30 cellular contexts compared by ENCODE assay signal in the genomic region with DNA sequence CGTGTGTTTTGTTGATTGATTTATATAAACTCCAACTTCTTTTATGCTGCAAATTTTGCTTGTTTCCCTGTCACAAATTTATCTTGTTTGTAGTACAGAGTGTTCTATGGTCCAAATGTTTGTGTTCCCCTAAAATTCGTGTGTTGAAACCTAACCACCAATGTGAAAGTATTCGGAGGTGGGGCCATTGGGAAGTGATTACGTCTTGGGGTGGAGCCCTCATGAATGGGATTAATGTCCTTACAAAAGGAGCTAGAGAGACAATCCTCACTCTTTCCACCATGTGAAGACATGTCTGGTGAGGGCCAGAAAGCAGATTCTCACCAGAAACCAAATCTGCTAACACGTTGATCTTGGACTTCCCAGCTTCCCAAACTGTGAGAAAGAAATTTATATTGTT.
"Had no signal": no experiment of that assay in that cellular context is flagged by ENCODE, and none has a peak within 500 bp of the region (broad histone marks: within the 10 kb centered on the region; RNA-seq: fewer than 3 reads in every experiment).

No MANE protein-coding gene starts in this region.

- H3K36me3 Mint-ChIP-seq: natural killer cell treated with Interleukin-12 subunit alpha and Interleukin-12 subunit beta and Interleukin-15 and Interleukin-18, amount 100 ng/mL, for 72 hours; stimulated activated effector memory CD8-positive, alpha-beta T cell treated with anti-CD3 and anti-CD28 coated beads, Interleukin-12 subunit alpha, Interleukin-12 subunit beta, amount 100 ng/mL, for 72 hours; stimulated activated naive B cell treated with anti-CD40 and anti-IgM and Interleukin-4, amounts not matched to agents 10 μg/mL and 1 μg/mL and 100 μg/mL, for 72 hours had no signal

- H3K9me3 ChIP-seq: ovary, psoas muscle, right lobe of liver, sigmoid colon, stomach, thoracic aorta, thyroid gland, tibial nerve, upper lobe of left lung, vagina had no signal

- FAIRE-seq: small intestine, urothelium cell line had no signal

- H3K79me2 ChIP-seq: parathyroid adenoma had no signal

- H3K36me3 ChIP-seq: ovary, right lobe of liver, sigmoid colon, stomach, thoracic aorta, thyroid gland, tibial nerve, upper lobe of left lung, vagina had no signal

- H3K4me3 Mint-ChIP-seq: naive thymus-derived CD8-positive, alpha-beta T cell; natural killer cell treated with Interleukin-12 subunit alpha and Interleukin-12 subunit beta and Interleukin-15 and Interleukin-18, amount 100 ng/mL, for 72 hours; nephron progenitor cell; neural crest cell; stimulated activated effector memory CD8-positive, alpha-beta T cell treated with anti-CD3 and anti-CD28 coated beads, Interleukin-12 subunit alpha, Interleukin-12 subunit beta, amount 100 ng/mL, for 72 hours; stimulated activated naive B cell treated with anti-CD40 and anti-IgM and Interleukin-4, amounts not matched to agents 10 μg/mL and 1 μg/mL and 100 μg/mL, for 72 hours; stimulated activated naive CD8-positive, alpha-beta T cell treated with anti-CD3 and anti-CD28 coated beads, Interleukin-15, Interleukin-2, amounts not matched to agents 100 ng/mL and 50 ng/mL, for 24 hours had no signal

- H3K9me3 Mint-ChIP-seq: naive thymus-derived CD8-positive, alpha-beta T cell; natural killer cell treated with Interleukin-12 subunit alpha and Interleukin-12 subunit beta and Interleukin-15 and Interleukin-18, amount 100 ng/mL, for 72 hours; nephron progenitor cell; neural crest cell; stimulated activated effector memory CD8-positive, alpha-beta T cell treated with anti-CD3 and anti-CD28 coated beads, Interleukin-12 subunit alpha, Interleukin-12 subunit beta, amount 100 ng/mL, for 72 hours; stimulated activated naive B cell treated with anti-CD40 and anti-IgM and Interleukin-4, amounts not matched to agents 10 μg/mL and 1 μg/mL and 100 μg/mL, for 72 hours; stimulated activated naive CD8-positive, alpha-beta T cell treated with anti-CD3 and anti-CD28 coated beads, Interleukin-15, Interleukin-2, amounts not matched to agents 100 ng/mL and 50 ng/mL, for 24 hours had no signal

- H3K27me3 Mint-ChIP-seq: naive thymus-derived CD8-positive, alpha-beta T cell; progenitor cell of endocrine pancreas; stimulated activated naive B cell treated with anti-CD40 and anti-IgM and Interleukin-4, amounts not matched to agents 10 μg/mL and 1 μg/mL and 100 μg/mL, for 72 hours had no signal

- H3K27ac ChIP-seq: ovary, parathyroid adenoma, psoas muscle, right lobe of liver, sigmoid colon, stomach, thoracic aorta, thyroid gland, tibial nerve, upper lobe of left lung, vagina had no signal

- H3K4me3 ChIP-seq: ovary, psoas muscle, right lobe of liver, sigmoid colon, stomach, thoracic aorta, thyroid gland, tibial nerve, upper lobe of left lung, vagina had no signal

- H3K9ac ChIP-seq: parathyroid adenoma had no signal

- H2AFZ ChIP-seq: parathyroid adenoma had no signal

- H3K4me1 ChIP-seq: parathyroid adenoma, psoas muscle, right lobe of liver, sigmoid colon, stomach, thyroid gland, tibial nerve, upper lobe of left lung, vagina had no signal

- H3K27me3 ChIP-seq: ovary, right lobe of liver, sigmoid colon, stomach, thyroid gland, tibial nerve, upper lobe of left lung, vagina had no signal

- ATAC-seq: naive thymus-derived CD8-positive, alpha-beta T cell; natural killer cell treated with Interleukin-12 subunit alpha and Interleukin-12 subunit beta and Interleukin-15 and Interleukin-18, amount 100 ng/mL, for 72 hours; psoas muscle; right cardiac atrium; stimulated activated effector memory CD8-positive, alpha-beta T cell treated with anti-CD3 and anti-CD28 coated beads, Interleukin-12 subunit alpha, Interleukin-12 subunit beta, amount 100 ng/mL, for 72 hours; stimulated activated naive B cell treated with anti-CD40 and anti-IgM and Interleukin-4, amounts not matched to agents 10 μg/mL and 1 μg/mL and 100 μg/mL, for 72 hours had no signal

- DNase-seq: naive thymus-derived CD8-positive, alpha-beta T cell; nephron progenitor cell; occipital lobe; ovary; posterior cingulate gyrus; psoas muscle; right cardiac atrium; right lobe of liver; sigmoid colon; small intestine; stimulated activated CD4-positive, alpha-beta T cell treated with anti-CD3 and anti-CD28 coated beads, Interleukin-15, amount 100 ng/mL, for 24 hours; stimulated activated CD4-positive, alpha-beta T cell treated with anti-CD3 and anti-CD28 coated beads, Interleukin-2, amount 100 ng/mL, for 24 hours; stimulated activated CD4-positive, alpha-beta T cell treated with anti-CD3 and anti-CD28 coated beads, Interleukin-2, amount 100 ng/mL, for 48 hours; stimulated activated CD4-positive, alpha-beta T cell treated with anti-CD3 and anti-CD28 coated beads, Interleukin-4, amount 100 ng/mL, for 24 hours; stimulated activated naive B cell treated with anti-CD40 and anti-IgM and Interleukin-4, amounts not matched to agents 10 μg/mL and 1 μg/mL and 100 μg/mL, for 72 hours; stimulated activated naive CD4-positive, alpha-beta T cell treated with Interleukin-2 at 50 U/mL for 16 hours; stomach; thyroid gland; trophoblast cell; upper lobe of left lung had no signal

- H3K4me1 Mint-ChIP-seq: stimulated activated effector memory CD8-positive, alpha-beta T cell treated with anti-CD3 and anti-CD28 coated beads, Interleukin-12 subunit alpha, Interleukin-12 subunit beta, amount 100 ng/mL, for 72 hours; stimulated activated naive B cell treated with anti-CD40 and anti-IgM and Interleukin-4, amounts not matched to agents 10 μg/mL and 1 μg/mL and 100 μg/mL, for 72 hours had no signal

- H3K27ac Mint-ChIP-seq: naive thymus-derived CD8-positive, alpha-beta T cell; natural killer cell treated with Interleukin-12 subunit alpha and Interleukin-12 subunit beta and Interleukin-15 and Interleukin-18, amount 100 ng/mL, for 72 hours; nephron progenitor cell; progenitor cell of endocrine pancreas; stimulated activated effector memory CD8-positive, alpha-beta T cell treated with anti-CD3 and anti-CD28 coated beads, Interleukin-12 subunit alpha, Interleukin-12 subunit beta, amount 100 ng/mL, for 72 hours; stimulated activated naive B cell treated with anti-CD40 and anti-IgM and Interleukin-4, amounts not matched to agents 10 μg/mL and 1 μg/mL and 100 μg/mL, for 72 hours; stimulated activated naive CD8-positive, alpha-beta T cell treated with anti-CD3 and anti-CD28 coated beads, Interleukin-15, Interleukin-2, amounts not matched to agents 100 ng/mL and 50 ng/mL, for 24 hours had no signal
